Comparison of ENCODE assay signal across 8 cellular contexts in the genomic region with DNA sequence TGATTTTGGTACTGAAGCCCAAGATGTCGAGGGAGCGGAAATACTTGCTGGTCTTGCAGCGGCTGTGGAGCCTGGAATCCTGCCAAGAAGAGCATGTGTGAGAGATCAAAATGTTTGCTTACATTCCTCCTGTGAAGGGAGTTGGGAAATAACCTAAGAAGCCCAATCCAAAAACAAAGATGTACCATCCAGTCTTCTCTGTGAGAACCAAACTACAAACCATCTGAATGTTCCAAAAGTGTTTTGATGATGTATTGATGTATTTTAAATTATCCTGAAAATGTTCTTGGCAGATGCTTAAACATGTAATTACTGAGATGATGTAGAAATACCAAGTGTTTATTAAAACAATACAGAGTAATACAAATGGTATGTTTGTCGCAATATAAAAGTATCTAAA. TPM values are rescaled to one million over a fixed set of nuclear protein-coding genes. Genes with fewer than 3 reads are reported as not detected.
DNase-seq lines count a peak whose midpoint lies in the region; ATAC-seq and TF ChIP-seq lines count a peak whose summit lies in the region.

No MANE protein-coding gene starts in this region.

- TF ChIP-seq CTCF in spleen (IDR thresholded peaks at IDR 0.05 in 8 of 11, conservative IDR thresholded peaks at IDR 0.05 in 3 of 11): no peak

- H3K4me3 ChIP-seq in right cardiac atrium (ENCODE audit: low read length) (no peak overlapping the region), spleen (no peak overlapping the region)

- DNase-seq in HS-27A (ENCODE audit: low read depth): peak; percentile 59
- peak; percentile 64 for DNase-seq in amniotic stem cell (lab: John Stamatoyannopoulos, UW)
- peak; percentile 84 to 91 (median 85) for DNase-seq in right cardiac atrium
- peak; percentile 92 for DNase-seq in smooth muscle cell of the brain vasculature (ENCODE audit: low read depth, low spot score)
- DNase-seq in spleen: no peak
- DNase-seq in NCI-H526 (lab: John Stamatoyannopoulos, UW): no peak

- H3K27ac ChIP-seq in right cardiac atrium (ENCODE audit: low read length): no peak overlapping the region
- H3K27ac ChIP-seq in spleen: peak overlapping the region in 1 of 8 donors; percentile 55

- ATAC-seq in right cardiac atrium (peak; percentile 76 to 91), HG03521 (IDR thresholded peaks at IDR 0.05; ENCODE audit: unreplicated experiment) (no peak), HG02642 (IDR thresholded peaks at IDR 0.05; ENCODE audit: poor library complexity, unreplicated experiment) (no peak)

- H3K27me3 ChIP-seq in right cardiac atrium (ENCODE audit: control insufficient read depth, insufficient read depth) (no peaks in the 10 kb centered on the region), spleen (replicated peaks in 1 of 7) (no peaks in the 10 kb centered on the region)

- no peaks in the 10 kb centered on the region for H3K36me3 ChIP-seq in spleen

- intact Hi-C loops in right cardiac atrium (cut with DNase I) (no loop called here), spleen (cut with DNase I; ENCODE audit: low total_unique reads) (no loop called here)

- WGBS in right cardiac atrium: 26% methylated on average over 4 of the region's 4 CpGs
- 64 to 75% (median 71%) methylated on average over 4 of the region's 4 CpGs for WGBS in spleen, 5 donors

- H3K4me1 ChIP-seq in right cardiac atrium (ENCODE audit: control insufficient read depth, insufficient read depth, low read length): no peaks in the 10 kb centered on the region
- no peaks in the 10 kb centered on the region for H3K4me1 ChIP-seq in spleen

- H3K9me3 ChIP-seq in right cardiac atrium (ENCODE audit: control insufficient read depth, low read length): no peaks in the 10 kb centered on the region
- H3K9me3 ChIP-seq in spleen: peaks cover 0 to 31% (median 7%) of the 10 kb centered on the region in 8 donors

- TF ChIP-seq POLR2A in spleen (IDR thresholded peaks at IDR 0.05): no peak

RNA-seq across cellular contexts. Expression of gene ADH1A, which starts 10.1 kb away (rescaled TPM):
- total RNA-seq in right cardiac atrium (1 to 10 TPM in 2 of 4 donors, under 1 TPM in 2; 0.74 to 1.5 (median 1.1) TPM), spleen (1 to 10 TPM in 1 of 7 donors, under 1 TPM in 1, not detected in 5; 0.25 to 1.2 TPM)
- polyA plus RNA-seq in right cardiac atrium (not detected), spleen (not detected)

RNA-seq across cellular contexts. Expression of gene ADH1B, which starts 20.3 kb away (rescaled TPM):
- total RNA-seq in right cardiac atrium: 100 to 1,000 TPM; 197 to 343 (median 260) TPM
- polyA plus RNA-seq in right cardiac atrium: 164 TPM
- 100 to 1,000 TPM in 3 of 7 donors, 10 to 100 TPM in 4; 41.4 to 330 (median 97.3) TPM for total RNA-seq in spleen
- polyA plus RNA-seq in spleen: 10 to 100 TPM; 39.3 to 65.1 (median 57.5) TPM

RNA-seq across cellular contexts. Expression of gene ADH1C, which starts 51.6 kb away (rescaled TPM):
- total RNA-seq in right cardiac atrium (1 to 10 TPM; 1.2 to 3.6 (median 2.7) TPM), spleen (1 to 10 TPM in 2 of 7 donors, under 1 TPM in 1, not detected in 4; 0.60 to 2.3 (median 1.2) TPM)
- polyA plus RNA-seq in right cardiac atrium (4.3 TPM), spleen (1 to 10 TPM in 1 of 3 donors, under 1 TPM in 2; 0.63 to 1.0 (median 0.99) TPM)

Comparison
In these comparisons a context has a peak if more than half of its experiments do, and no peak if none do; other contexts are left out.
1. DNase-seq: peak in HS-27A (single experiment), amniotic stem cell (single experiment), right cardiac atrium (3 of 3) and smooth muscle cell of the brain vasculature (single experiment); none in spleen (single experiment) and NCI-H526 (0 of 2).
2. ATAC-seq: peak in right cardiac atrium (2 of 2); none in HG03521 (single experiment) and HG02642 (single experiment).